Comparison of ENCODE assay signal across 9 cellular contexts in genomic region chr7:2521341-2521745, GRCh38. TPM values are rescaled to one million over a fixed set of nuclear protein-coding genes. Genes with fewer than 3 reads are reported as not detected.
DNase-seq lines count a peak whose midpoint lies in the region; ATAC-seq, FAIRE-seq and TF ChIP-seq lines count a peak whose summit lies in the region.
"Had no signal": no experiment of that assay in that cellular context is flagged by ENCODE, and none has a peak within 500 bp of the region (broad histone marks: within the 10 kb centered on the region; RNA-seq: fewer than 3 reads in every experiment).

No MANE protein-coding gene starts in this region.

- H3K4me3 Mint-ChIP-seq in activated naive CD4-positive, alpha-beta T cell treated with anti-CD3 and anti-CD28 coated beads, Interleukin-2, amount 50 U/mL, for 24 hours, result peak overlapping the region; percentile 88
- peak overlapping the region; percentile 94 to 99 for H3K4me3 Mint-ChIP-seq in stimulated activated naive CD8-positive, alpha-beta T cell treated with anti-CD3 and anti-CD28 coated beads, Interleukin-15, amount 100 ng/mL, for 72 hours

- peaks cover 3% of the 10 kb centered on the region for H4K20me1 ChIP-seq in keratinocyte (ENCODE audit: control insufficient read depth, extremely low read depth, insufficient read depth, low read length)

- H3K27me3 ChIP-seq in keratinocyte (ENCODE audit: control insufficient read depth, extremely low read depth, insufficient read depth, low read length), result no peaks in the 10 kb centered on the region

- H3K27ac ChIP-seq in keratinocyte (ENCODE audit: control insufficient read depth, insufficient read depth, low read length), result peak overlapping the region; percentile 95
- H3K27ac ChIP-seq in kidney (ENCODE audit: low read depth in 2 of 2, low read length in 2 of 2), result no peak overlapping the region

- peak overlapping the region; percentile 96 for H3K4me2 ChIP-seq in keratinocyte (ENCODE audit: control insufficient read depth, extremely low read depth, insufficient read depth, low read depth, low read length)

- H3K4me1 ChIP-seq in keratinocyte (ENCODE audit: control insufficient read depth, extremely low read depth, insufficient read depth, low read length) (peaks cover 56% of the 10 kb centered on the region), kidney (ENCODE audit: control insufficient read depth in 1 of 2, insufficient read depth in 1 of 2, low read depth in 1 of 2, low read length in 2 of 2) (peaks cover 0 to 35% of the 10 kb centered on the region in 2 donors)

- H3K4me3 ChIP-seq in keratinocyte (ENCODE audit: control insufficient read depth in 2 of 3, extremely low read depth in 1 of 3, insufficient read depth in 2 of 3, low read depth in 1 of 3, low read length in 3 of 3), result peak overlapping the region; percentile 56 to 74 (median 63)
- H3K4me3 ChIP-seq in kidney (ENCODE audit: low read length in 2 of 2), result peak overlapping the region in 1 of 2 donors; percentile 53

- DNase-seq in NCI-H748 (lab: John Stamatoyannopoulos, UW; ENCODE audit: unreplicated experiment) (peak; percentile 37), NCI-H748 treated with DMSO at 0.1 percent for 48 hours (lab: John Stamatoyannopoulos, UW) (no peak), keratinocyte (ENCODE audit: low read depth, low spot score) (no peak), DMS114 treated with DMSO at 0.1 percent for 48 hours (lab: John Stamatoyannopoulos, UW; ENCODE audit: unreplicated experiment) (no peak), GM12892 (ENCODE audit: insufficient read length) (no peak), kidney (no peak)
- DNase-seq in stimulated activated naive CD8-positive, alpha-beta T cell treated with anti-CD3 and anti-CD28 coated beads, Interleukin-15, amount 100 ng/mL, for 72 hours, result no peak

- no peaks in the 10 kb centered on the region for H3K9me3 Mint-ChIP-seq in activated naive CD4-positive, alpha-beta T cell treated with anti-CD3 and anti-CD28 coated beads, Interleukin-2, amount 50 U/mL, for 24 hours
- no peaks in the 10 kb centered on the region for H3K9me3 Mint-ChIP-seq in stimulated activated naive CD8-positive, alpha-beta T cell treated with anti-CD3 and anti-CD28 coated beads, Interleukin-15, amount 100 ng/mL, for 72 hours

- H3K27ac Mint-ChIP-seq in activated naive CD4-positive, alpha-beta T cell treated with anti-CD3 and anti-CD28 coated beads, Interleukin-2, amount 50 U/mL, for 24 hours, result peak overlapping the region; percentile 66
- peak overlapping the region; percentile 91 to 93 for H3K27ac Mint-ChIP-seq in stimulated activated naive CD8-positive, alpha-beta T cell treated with anti-CD3 and anti-CD28 coated beads, Interleukin-15, amount 100 ng/mL, for 72 hours

- peaks cover 3% of the 10 kb centered on the region for H3K9me1 ChIP-seq in keratinocyte (ENCODE audit: control insufficient read depth, extremely low read depth, insufficient read depth, low read length)

- FAIRE-seq in keratinocyte (lab: Jason Lieb, UNC), result no peak
- no peak for FAIRE-seq in GM12892 (lab: Jason Lieb, UNC)
- no peak for FAIRE-seq in kidney (lab: Jason Lieb, UNC)

- H3K4me1 Mint-ChIP-seq in activated naive CD4-positive, alpha-beta T cell treated with anti-CD3 and anti-CD28 coated beads, Interleukin-2, amount 50 U/mL, for 24 hours, result peaks cover 44% of the 10 kb centered on the region
- H3K4me1 Mint-ChIP-seq in stimulated activated naive CD8-positive, alpha-beta T cell treated with anti-CD3 and anti-CD28 coated beads, Interleukin-15, amount 100 ng/mL, for 72 hours, result peaks cover 64% of the 10 kb centered on the region

- H3K36me3 Mint-ChIP-seq in activated naive CD4-positive, alpha-beta T cell treated with anti-CD3 and anti-CD28 coated beads, Interleukin-2, amount 50 U/mL, for 24 hours, result no peaks in the 10 kb centered on the region

- no peaks in the 10 kb centered on the region for H3K27me3 Mint-ChIP-seq in activated naive CD4-positive, alpha-beta T cell treated with anti-CD3 and anti-CD28 coated beads, Interleukin-2, amount 50 U/mL, for 24 hours
- no peaks in the 10 kb centered on the region for H3K27me3 Mint-ChIP-seq in stimulated activated naive CD8-positive, alpha-beta T cell treated with anti-CD3 and anti-CD28 coated beads, Interleukin-15, amount 100 ng/mL, for 72 hours

- H3K36me3 ChIP-seq in keratinocyte (ENCODE audit: control insufficient read depth in 2 of 2, extremely low read depth in 1 of 2, insufficient read depth in 2 of 2, low read length in 2 of 2) (peaks cover 3 to 4% of the 10 kb centered on the region in 2 experiments), kidney (ENCODE audit: control insufficient read depth in 1 of 2, insufficient read depth in 2 of 2, low read length in 2 of 2) (peaks cover 0 to 4% of the 10 kb centered on the region in 2 donors)

- H3K9me3 ChIP-seq in keratinocyte (ENCODE audit: control insufficient read depth, low read depth, low read length), result no peaks in the 10 kb centered on the region
- no peaks in the 10 kb centered on the region for H3K9me3 ChIP-seq in kidney (ENCODE audit: control insufficient read depth in 1 of 2, low read length in 2 of 2)

- dilution Hi-C loops in keratinocyte (cut with MboI; ENCODE audit: extremely low pct_ligation_motif_present, low sequenced_read_pairs), result no loop called here

- intact Hi-C loops in kidney (cut with DNase I), result no loop called here

- ATAC-seq in stimulated activated naive CD8-positive, alpha-beta T cell treated with anti-CD3 and anti-CD28 coated beads, Interleukin-15, amount 100 ng/mL, for 72 hours, result peak; percentile 3

- TF ChIP-seq POLR2A in GM12892 (IDR thresholded peaks at IDR 0.05; ENCODE audit: low read depth, low read length), result no peak

- H2AFZ ChIP-seq in keratinocyte (ENCODE audit: control insufficient read depth, low read length), result no peak overlapping the region

- H3K9ac ChIP-seq in keratinocyte (ENCODE audit: control insufficient read depth, extremely low read depth, insufficient read depth, low read length) (peak overlapping the region; percentile 79), kidney (ENCODE audit: low read length in 2 of 2) (no peak overlapping the region)

- TF ChIP-seq CTCF in keratinocyte (optimal IDR thresholded peaks at IDR 0.05 in 1 of 3, IDR thresholded peaks at IDR 0.05 in 1 of 3, conservative IDR thresholded peaks at IDR 0.05 in 1 of 3; ENCODE audit: extremely low read depth in 1 of 3, insufficient read depth in 2 of 3, low read length in 3 of 3), result no peak
- no peak for TF ChIP-seq CTCF in kidney (IDR thresholded peaks at IDR 0.05; ENCODE audit: borderline replicate concordance, extremely low read depth, insufficient read depth)

- H3K79me2 ChIP-seq in keratinocyte (ENCODE audit: control insufficient read depth, insufficient read depth, low read length), result peaks cover 20% of the 10 kb centered on the region

RNA-seq across cellular contexts. Expression of gene LFNG, which starts 1.8 kb away (rescaled TPM):
- polyA plus RNA-seq in keratinocyte (17.7 to 21.1 TPM (median 20.8 TPM) in 3 replicates), kidney (ENCODE audit: insufficient read depth, low read depth, low replicate concordance) (5.0 TPM)
- 2.1 TPM for polyA plus RNA-seq in keratinocyte (2011; ENCODE audit: low read depth)
- 7.5 and 18.4 TPM in 2 replicates for polyA plus RNA-seq in keratinocyte (2011; cell fraction: cytosol; rRNA removed)
- polyA plus RNA-seq in keratinocyte (2011; cell fraction: nucleus; rRNA removed), result 24.0 and 32.4 TPM in 2 replicates
- 9.3 and 26.0 TPM in 2 replicates for polyA plus RNA-seq in keratinocyte (2012; ENCODE audit: low replicate concordance)
- 13.9 to 24.5 TPM (median 14.2 TPM) in 3 replicates for polyA minus RNA-seq in keratinocyte
- 40.9 TPM for polyA minus RNA-seq in keratinocyte (2011; cell fraction: cytosol; rRNA and poly(A)+ RNA removed)
- polyA minus RNA-seq in keratinocyte (2011; cell fraction: nucleus; rRNA and poly(A)+ RNA removed), result 27.8 and 29.3 TPM in 2 replicates
- polyA plus RNA-seq in GM12892 (2012; ENCODE audit: missing spikeins), result 0.17 TPM
- total RNA-seq in kidney, result 18.4 TPM

RNA-seq across cellular contexts. Expression of gene BRAT1, which starts 34.0 kb away (rescaled TPM):
- polyA plus RNA-seq in keratinocyte (6.4 to 12.6 TPM (median 10.0 TPM) in 3 replicates), kidney (ENCODE audit: insufficient read depth, low read depth, low replicate concordance) (18.7 TPM)
- 2.5 TPM for polyA plus RNA-seq in keratinocyte (2011; ENCODE audit: low read depth)
- 4.4 and 12.9 TPM in 2 replicates for polyA plus RNA-seq in keratinocyte (2011; cell fraction: cytosol; rRNA removed)
- 22.6 and 32.9 TPM in 2 replicates for polyA plus RNA-seq in keratinocyte (2011; cell fraction: nucleus; rRNA removed)
- polyA plus RNA-seq in keratinocyte (2012; ENCODE audit: low replicate concordance), result 9.7 and 18.5 TPM in 2 replicates
- polyA minus RNA-seq in keratinocyte, result 5.1 to 12.8 TPM (median 8.4 TPM) in 3 replicates
- 29.2 TPM for polyA minus RNA-seq in keratinocyte (2011; cell fraction: cytosol; rRNA and poly(A)+ RNA removed)
- 18.2 and 19.3 TPM in 2 replicates for polyA minus RNA-seq in keratinocyte (2011; cell fraction: nucleus; rRNA and poly(A)+ RNA removed)
- polyA plus RNA-seq in GM12892 (2012; ENCODE audit: missing spikeins), result 7.6 TPM
- total RNA-seq in kidney, result 23.7 TPM

RNA-seq across cellular contexts. Expression of gene IQCE, which starts 37.4 kb away (rescaled TPM):
- polyA plus RNA-seq in keratinocyte, result 4.7 to 9.1 TPM (median 5.2 TPM) in 3 replicates
- 6.6 TPM for polyA plus RNA-seq in keratinocyte (2011; ENCODE audit: low read depth)
- polyA plus RNA-seq in keratinocyte (2011; cell fraction: cytosol; rRNA removed), result 6.5 and 10.3 TPM in 2 replicates
- polyA plus RNA-seq in keratinocyte (2011; cell fraction: nucleus; rRNA removed), result 15.0 and 18.3 TPM in 2 replicates
- 2.2 and 10.8 TPM in 2 replicates for polyA plus RNA-seq in keratinocyte (2012; ENCODE audit: low replicate concordance)
- polyA minus RNA-seq in keratinocyte, result 8.2 to 16.2 TPM (median 8.6 TPM) in 3 replicates
- polyA minus RNA-seq in keratinocyte (2011; cell fraction: cytosol; rRNA and poly(A)+ RNA removed), result 6.9 TPM
- polyA minus RNA-seq in keratinocyte (2011; cell fraction: nucleus; rRNA and poly(A)+ RNA removed), result 6.0 and 9.8 TPM in 2 replicates
- 2.7 TPM for polyA plus RNA-seq in GM12892 (2012; ENCODE audit: missing spikeins)
- 27.8 TPM for total RNA-seq in kidney
- 6.1 TPM for polyA plus RNA-seq in kidney (ENCODE audit: insufficient read depth, low read depth, low replicate concordance)

RNA-seq across cellular contexts. Expression of gene GRIFIN, which starts 45.1 kb away (rescaled TPM):
- polyA plus RNA-seq in keratinocyte (not detected in 3 replicates), kidney (ENCODE audit: insufficient read depth, low read depth, low replicate concordance) (not detected)
- not detected for polyA plus RNA-seq in keratinocyte (2011; ENCODE audit: low read depth)
- polyA plus RNA-seq in keratinocyte (2011; cell fraction: cytosol; rRNA removed), result not detected in 2 replicates
- not detected in 2 replicates for polyA plus RNA-seq in keratinocyte (2011; cell fraction: nucleus; rRNA removed)
- not detected in 2 replicates for polyA plus RNA-seq in keratinocyte (2012; ENCODE audit: low replicate concordance)
- not detected in 3 replicates for polyA minus RNA-seq in keratinocyte
- polyA minus RNA-seq in keratinocyte (2011; cell fraction: cytosol; rRNA and poly(A)+ RNA removed), result not detected
- polyA minus RNA-seq in keratinocyte (2011; cell fraction: nucleus; rRNA and poly(A)+ RNA removed), result not detected in 2 replicates
- polyA plus RNA-seq in GM12892 (2012; ENCODE audit: missing spikeins), result not detected
- total RNA-seq in kidney, result not detected
- total RNA-seq: ureter had no signal
